Comparison of ENCODE assay signal across 8 cellular contexts in the genomic region with DNA sequence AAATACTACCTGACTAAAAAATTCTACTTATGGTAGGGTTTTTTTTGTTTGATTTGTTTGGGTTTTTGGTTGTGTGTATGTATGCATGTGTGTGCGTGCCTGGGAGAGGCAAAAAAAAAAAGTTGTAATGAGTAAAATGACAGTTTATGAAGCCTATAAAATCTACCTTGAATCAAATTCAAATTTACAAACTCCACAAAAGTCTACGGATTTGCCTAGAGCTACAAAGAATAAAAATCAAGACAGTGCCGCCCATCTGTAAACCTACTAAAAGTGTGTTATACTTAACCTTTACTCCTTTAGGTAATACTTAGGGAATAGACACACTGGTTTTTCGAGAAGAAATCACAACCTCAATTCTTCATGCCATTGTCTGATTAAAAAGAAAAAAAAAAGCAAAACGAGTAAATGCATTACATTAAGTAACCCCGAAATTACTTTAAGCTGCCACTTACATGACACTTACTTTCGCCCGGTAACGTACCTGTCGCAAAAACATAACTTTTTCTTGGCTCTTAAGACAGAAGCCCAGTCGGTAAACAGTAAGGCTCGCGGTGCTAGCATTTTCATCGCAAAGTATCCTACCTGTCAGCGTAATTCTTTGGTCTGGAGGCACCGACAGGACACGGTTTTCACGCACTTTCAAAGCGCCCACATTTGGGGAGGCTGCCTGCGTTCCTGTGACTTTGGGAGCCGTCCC. TPM values are rescaled to one million over a fixed set of nuclear protein-coding genes. Genes with fewer than 3 reads are reported as not detected.
DNase-seq lines count a peak whose midpoint lies in the region; ATAC-seq and TF ChIP-seq lines count a peak whose summit lies in the region.

No MANE protein-coding gene starts in this region.

- peaks cover 1% of the 10 kb centered on the region for H3K36me3 Mint-ChIP-seq in progenitor cell of endocrine pancreas (ENCODE audit: insufficient read depth)

- H3K4me1 Mint-ChIP-seq in progenitor cell of endocrine pancreas (ENCODE audit: low read depth), result peaks cover 38% of the 10 kb centered on the region

- TF ChIP-seq CTCF in GM12864 (IDR thresholded peaks at IDR 0.05; ENCODE audit: low read depth, low read length, missing control alignments) (no peak), OCI-LY1 (IDR thresholded peaks at IDR 0.05; ENCODE audit: low read length) (no peak), progenitor cell of endocrine pancreas (IDR thresholded peaks at IDR 0.05; ENCODE audit: unreplicated experiment) (no peak)

- H3K4me1 ChIP-seq in OCI-LY1 (ENCODE audit: insufficient read depth, low read length, severe bottlenecking), result peaks cover 24% of the 10 kb centered on the region
- H3K4me1 ChIP-seq in esophagus (ENCODE audit: control insufficient read depth in 2 of 2, insufficient read depth in 2 of 2, low read length in 1 of 2), result no peaks in the 10 kb centered on the region

- no peaks in the 10 kb centered on the region for H3K9me3 Mint-ChIP-seq in progenitor cell of endocrine pancreas (ENCODE audit: low read depth)

- no peak overlapping the region for H2AFZ ChIP-seq in OCI-LY1 (ENCODE audit: low read length)

- ATAC-seq in sciatic nerve, result no peak

- peak overlapping the region; percentile 92 for H3K27ac Mint-ChIP-seq in progenitor cell of endocrine pancreas

- H3K9me3 ChIP-seq in OCI-LY1 (ENCODE audit: low read length) (no peaks in the 10 kb centered on the region), esophagus (ENCODE audit: control insufficient read depth in 2 of 2, insufficient read depth in 1 of 2, low read depth in 1 of 2, low read length in 1 of 2) (no peaks in the 10 kb centered on the region)

- H3K27me3 Mint-ChIP-seq in progenitor cell of endocrine pancreas, result no peaks in the 10 kb centered on the region

- H3K9me2 ChIP-seq in OCI-LY1 (ENCODE audit: low read depth, low read length), result no peaks in the 10 kb centered on the region

- WGBS in esophagus, 2 donors, result 10% methylated on average over 21 of the region's 21 CpGs

- H3K27ac ChIP-seq in OCI-LY1 (ENCODE audit: low read depth, low read length, poor library complexity, severe bottlenecking), result no peak overlapping the region
- H3K27ac ChIP-seq in esophagus (ENCODE audit: low read depth in 2 of 2, low read length in 1 of 2), result peak overlapping the region; percentile 94 to 99

- no peak for DNase-seq in GM12864 (ENCODE audit: low read depth)
- no peak for DNase-seq in progenitor cell of endocrine pancreas (ENCODE audit: low spot score, unreplicated experiment)
- no peak for DNase-seq in GOT3 (lab: John Stamatoyannopoulos, UW)
- DNase-seq in sciatic nerve (ENCODE audit: low spot score), result no peak
- DNase-seq in NCI-H345 treated with DMSO at 0.1 percent for 48 hours (lab: John Stamatoyannopoulos, UW; ENCODE audit: unreplicated experiment), result no peak
- no peak for DNase-seq in stimulated activated CD4-positive, alpha-beta T cell treated with anti-CD3 and anti-CD28 coated beads, Interleukin-15, amount 100 ng/mL, for 24 hours

- H3K4me3 Mint-ChIP-seq in progenitor cell of endocrine pancreas (ENCODE audit: low read depth), result peak overlapping the region; percentile 94

- H3K36me3 ChIP-seq in OCI-LY1 (ENCODE audit: insufficient read depth, low read length), result no peaks in the 10 kb centered on the region
- no peaks in the 10 kb centered on the region for H3K36me3 ChIP-seq in esophagus (ENCODE audit: control insufficient read depth in 2 of 2, insufficient read depth in 2 of 2, low read length in 1 of 2)

- H3K79me2 ChIP-seq in OCI-LY1 (ENCODE audit: insufficient read depth, low read length), result no peaks in the 10 kb centered on the region

- no peaks in the 10 kb centered on the region for H3F3A ChIP-seq in OCI-LY1 (ENCODE audit: insufficient read depth, low read length)

- H3K27me3 ChIP-seq in OCI-LY1 (ENCODE audit: insufficient read depth, low read length) (no peaks in the 10 kb centered on the region), esophagus (ENCODE audit: control insufficient read depth in 1 of 2, insufficient read depth in 2 of 2, low read length in 2 of 2) (no peaks in the 10 kb centered on the region)

- H3K4me3 ChIP-seq in GM12864 (ENCODE audit: low read depth, low read length), result peak overlapping the region; percentile 77
- peak overlapping the region; percentile 73 for H3K4me3 ChIP-seq in OCI-LY1 (ENCODE audit: low read depth, low read length, poor library complexity, severe bottlenecking)
- peak overlapping the region; percentile 85 to 95 for H3K4me3 ChIP-seq in esophagus (ENCODE audit: low read depth in 1 of 2, low read length in 2 of 2)

- no peaks in the 10 kb centered on the region for H4K20me1 ChIP-seq in OCI-LY1 (ENCODE audit: insufficient read depth, low read length)

- peak overlapping the region; percentile 66 for H3K9ac ChIP-seq in OCI-LY1 (ENCODE audit: low read length)

- intact Hi-C loops in sciatic nerve (cut with DNase I), result no loop called here

- peak overlapping the region; percentile 85 for H3K4me2 ChIP-seq in OCI-LY1 (ENCODE audit: low read length)

RNA-seq across cellular contexts. Expression of gene SYDE2, which starts 1.0 kb away (rescaled TPM):
- under 1 TPM; 0.51 to 0.62 TPM for polyA plus RNA-seq in esophagus
- total RNA-seq in progenitor cell of endocrine pancreas (24.2 and 24.6 TPM in 2 replicates), sciatic nerve (18.3 TPM)

RNA-seq across cellular contexts. Expression of gene C1orf52, which starts 59.6 kb away (rescaled TPM):
- polyA plus RNA-seq in esophagus, result 10 to 100 TPM; 12.4 to 17.8 TPM
- total RNA-seq in progenitor cell of endocrine pancreas, result 41.0 and 42.2 TPM in 2 replicates
- total RNA-seq in sciatic nerve, result 30.9 TPM
